Comparison of ENCODE assay signal across 8 cellular contexts in genomic region chr17:64498308-64499203, GRCh38. TPM values are rescaled to one million over a fixed set of nuclear protein-coding genes. Genes with fewer than 3 reads are reported as not detected.
DNase-seq lines count a peak whose midpoint lies in the region; ATAC-seq and TF ChIP-seq lines count a peak whose summit lies in the region.

No MANE protein-coding gene starts in this region.

- peak overlapping the region; percentile 92 for H3K27ac Mint-ChIP-seq in Caco-2 (ENCODE audit: unreplicated experiment)
- peak overlapping the region; percentile 96 for H3K27ac Mint-ChIP-seq in activated T-helper 2 cell treated with anti-CD3 and anti-CD28 coated beads, Interferon-gamma antibody, Interleukin-2, Interleukin-4, amounts not matched to agents 10 μg/mL and 5 μg/mL and 100 μg/mL, durations not matched to agents 14 hours and 24 hours and 36 hours

- 80 to 92% methylated on average over 1 to 2 of the region's 7 CpGs for WGBS in mesodermal cell (ENCODE audit: insufficient coverage in 2 of 2), 2 experiments

- H3K27ac ChIP-seq in mesodermal cell (ENCODE audit: low read depth, low read length, severe bottlenecking): peak overlapping the region; percentile 91
- H3K27ac ChIP-seq in lower lobe of right lung: no peak overlapping the region

- H3K27me3 Mint-ChIP-seq in Caco-2 (ENCODE audit: insufficient read depth, unreplicated experiment): no peaks in the 10 kb centered on the region
- H3K27me3 Mint-ChIP-seq in activated T-helper 2 cell treated with anti-CD3 and anti-CD28 coated beads, Interferon-gamma antibody, Interleukin-2, Interleukin-4, amounts not matched to agents 10 μg/mL and 5 μg/mL and 100 μg/mL, durations not matched to agents 14 hours and 24 hours and 36 hours (ENCODE audit: low read depth): no peaks in the 10 kb centered on the region

- DNase-seq in Caco-2 (peak in 1 of 2 experiments; percentile 9), HT-29 (ENCODE audit: low spot score) (peak; percentile 45), lower lobe of right lung (no peak), cardiac septum (ENCODE audit: low spot score) (no peak)
- DNase-seq in activated T-helper 2 cell treated with anti-CD3 and anti-CD28 coated beads, Interferon-gamma antibody, Interleukin-2, Interleukin-4, amounts not matched to agents 10 μg/mL and 5 μg/mL and 100 μg/mL, durations not matched to agents 14 hours and 24 hours and 36 hours (ENCODE audit: low spot score): no peak

- peaks cover 95% of the 10 kb centered on the region for H3K36me3 Mint-ChIP-seq in Caco-2 (ENCODE audit: insufficient read depth, unreplicated experiment)
- H3K36me3 Mint-ChIP-seq in activated T-helper 2 cell treated with anti-CD3 and anti-CD28 coated beads, Interferon-gamma antibody, Interleukin-2, Interleukin-4, amounts not matched to agents 10 μg/mL and 5 μg/mL and 100 μg/mL, durations not matched to agents 14 hours and 24 hours and 36 hours (ENCODE audit: low read depth): peaks cover 81% of the 10 kb centered on the region

- H3K4me3 ChIP-seq in Caco-2 (ENCODE audit: low read depth, low read length): no peak overlapping the region
- peak overlapping the region; percentile 75 for H3K4me3 ChIP-seq in mesodermal cell (ENCODE audit: extremely low read depth, insufficient read depth, low read length, poor library complexity, severe bottlenecking)
- H3K4me3 ChIP-seq in lower lobe of right lung: no peak overlapping the region

- no peaks in the 10 kb centered on the region for H3K9me3 Mint-ChIP-seq in Caco-2 (ENCODE audit: unreplicated experiment)
- no peaks in the 10 kb centered on the region for H3K9me3 Mint-ChIP-seq in activated T-helper 2 cell treated with anti-CD3 and anti-CD28 coated beads, Interferon-gamma antibody, Interleukin-2, Interleukin-4, amounts not matched to agents 10 μg/mL and 5 μg/mL and 100 μg/mL, durations not matched to agents 14 hours and 24 hours and 36 hours

- BruUV-seq in Caco-2 (replicated peaks; lab: Mats Ljungman, UMichigan): no TSS peak

- intact Hi-C loops in Caco-2 (cut with micrococcal nuclease; ENCODE audit: unreplicated experiment): loop anchor here (5.0 kb wide), 1 partner anchor 191 kb away; no protein-coding TSS in a partner anchor
- intact Hi-C loops in activated T-helper 2 cell treated with anti-CD3 and anti-CD28 coated beads, Interferon-gamma antibody, Interleukin-2, Interleukin-4, amounts not matched to agents 10 μg/mL and 5 μg/mL and 100 μg/mL, durations not matched to agents 14 hours and 24 hours and 36 hours (cut with micrococcal nuclease): no loop called here
- intact Hi-C loops in lower lobe of right lung (cut with DNase I): no loop called here
- intact Hi-C loops in cardiac septum (cut with DNase I): loop anchor here (10.0 kb wide), 1 partner anchor 174 kb away; no protein-coding TSS in a partner anchor

- POLR2A ChIA-PET in Caco-2 (lab: Charles Lee): interaction anchor here (0.6 to 3.0 kb wide), 3 partner anchors 7 to 276 kb away, joined by 3 to 79 read pairs (median 5); partner anchors contain the start of genes CEP95 and DDX5

- peak overlapping the region; percentile 96 for H3K4me3 Mint-ChIP-seq in Caco-2 (ENCODE audit: unreplicated experiment)
- peak overlapping the region; percentile 28 for H3K4me3 Mint-ChIP-seq in activated T-helper 2 cell treated with anti-CD3 and anti-CD28 coated beads, Interferon-gamma antibody, Interleukin-2, Interleukin-4, amounts not matched to agents 10 μg/mL and 5 μg/mL and 100 μg/mL, durations not matched to agents 14 hours and 24 hours and 36 hours (ENCODE audit: low read depth)

- H3K9me3 ChIP-seq in Caco-2 (no peaks in the 10 kb centered on the region), mesodermal cell (ENCODE audit: control insufficient read depth, low read length) (no peaks in the 10 kb centered on the region), lower lobe of right lung (no peaks in the 10 kb centered on the region)

- peaks cover 7% of the 10 kb centered on the region for H3K36me3 ChIP-seq in Caco-2 (ENCODE audit: control insufficient read depth, insufficient read depth, low read length)
- peaks cover 52% of the 10 kb centered on the region for H3K36me3 ChIP-seq in mesodermal cell (ENCODE audit: control insufficient read depth, insufficient read depth, low read length)
- H3K36me3 ChIP-seq in lower lobe of right lung: peaks cover 64% of the 10 kb centered on the region

- ATAC-seq in GM18502 (IDR thresholded peaks at IDR 0.05; ENCODE audit: poor library complexity, unreplicated experiment) (no peak), lower lobe of right lung (no peak), HG03442 (IDR thresholded peaks at IDR 0.05; ENCODE audit: unreplicated experiment) (no peak)

- H3K4me1 ChIP-seq in Caco-2 (peaks cover 31% of the 10 kb centered on the region), mesodermal cell (ENCODE audit: control insufficient read depth, insufficient read depth, low read length, poor library complexity, severe bottlenecking) (peaks cover 32% of the 10 kb centered on the region), lower lobe of right lung (peaks cover 86% of the 10 kb centered on the region)

- CTCF ChIA-PET in Caco-2 (lab: Charles Lee): interaction anchor here (0.6 to 1.1 kb wide), 3 partner anchors 154 to 365 kb away, joined by 3 to 7 read pairs (median 3); no protein-coding TSS in a partner anchor

- H3K4me1 Mint-ChIP-seq in Caco-2 (ENCODE audit: low read depth, unreplicated experiment): peaks cover 66% of the 10 kb centered on the region
- H3K4me1 Mint-ChIP-seq in activated T-helper 2 cell treated with anti-CD3 and anti-CD28 coated beads, Interferon-gamma antibody, Interleukin-2, Interleukin-4, amounts not matched to agents 10 μg/mL and 5 μg/mL and 100 μg/mL, durations not matched to agents 14 hours and 24 hours and 36 hours (ENCODE audit: low read depth): peaks cover 64% of the 10 kb centered on the region

- TF ChIP-seq CTCF in Caco-2 (IDR thresholded peaks at IDR 0.05; ENCODE audit: insufficient read depth in 1 of 2, low read depth in 1 of 2, low read length in 1 of 2, severe bottlenecking in 1 of 2, unreplicated experiment in 1 of 2): no peak
- no peak for TF ChIP-seq CTCF in lower lobe of right lung (IDR thresholded peaks at IDR 0.05)

- no peaks in the 10 kb centered on the region for H3K27me3 ChIP-seq in Caco-2 (replicated peaks; ENCODE audit: control insufficient read depth, insufficient read depth, low read length)
- H3K27me3 ChIP-seq in lower lobe of right lung (ENCODE audit: low read depth): no peaks in the 10 kb centered on the region

RNA-seq across cellular contexts. Expression of gene POLG2, which starts 1.7 kb away (rescaled TPM):
- total RNA-seq in Caco-2 (2022): 28.9 and 32.9 TPM in 2 replicates
- total RNA-seq in HT-29 (2014; rRNA removed; shearing (Covaris generic)): 5.1 and 6.5 TPM in 2 replicates
- 29.6 and 33.8 TPM in 2 replicates for total RNA-seq in activated T-helper 2 cell treated with anti-CD3 and anti-CD28 coated beads, Interferon-gamma antibody, Interleukin-2, Interleukin-4, amounts not matched to agents 10 μg/mL and 5 μg/mL and 100 μg/mL, durations not matched to agents 14 hours and 24 hours and 36 hours
- polyA plus RNA-seq in mesodermal cell (2013, experiment 1 of 2): 15.3 TPM
- polyA plus RNA-seq in mesodermal cell (2013, experiment 2 of 2): 17.5 TPM
- total RNA-seq in lower lobe of right lung: 12.0 TPM
- 8.0 TPM for total RNA-seq in cardiac septum

RNA-seq across cellular contexts. Expression of gene DDX5, which starts 7.5 kb away (rescaled TPM):
- total RNA-seq in Caco-2 (2022): 648 and 667 TPM in 2 replicates
- 206 and 222 TPM in 2 replicates for total RNA-seq in HT-29 (2014; rRNA removed; shearing (Covaris generic))
- 899 and 902 TPM in 2 replicates for total RNA-seq in activated T-helper 2 cell treated with anti-CD3 and anti-CD28 coated beads, Interferon-gamma antibody, Interleukin-2, Interleukin-4, amounts not matched to agents 10 μg/mL and 5 μg/mL and 100 μg/mL, durations not matched to agents 14 hours and 24 hours and 36 hours
- 516 TPM for polyA plus RNA-seq in mesodermal cell (2013, experiment 1 of 2)
- polyA plus RNA-seq in mesodermal cell (2013, experiment 2 of 2): 561 TPM
- 964 TPM for total RNA-seq in lower lobe of right lung
- total RNA-seq in cardiac septum: 443 TPM

RNA-seq across cellular contexts. Expression of gene CEP95, which starts 8.2 kb away (rescaled TPM):
- total RNA-seq in Caco-2 (2022): 63.6 and 69.4 TPM in 2 replicates
- total RNA-seq in HT-29 (2014; rRNA removed; shearing (Covaris generic)): 32.0 and 35.2 TPM in 2 replicates
- total RNA-seq in activated T-helper 2 cell treated with anti-CD3 and anti-CD28 coated beads, Interferon-gamma antibody, Interleukin-2, Interleukin-4, amounts not matched to agents 10 μg/mL and 5 μg/mL and 100 μg/mL, durations not matched to agents 14 hours and 24 hours and 36 hours: 44.9 and 45.2 TPM in 2 replicates
- 42.0 TPM for polyA plus RNA-seq in mesodermal cell (2013, experiment 1 of 2)
- polyA plus RNA-seq in mesodermal cell (2013, experiment 2 of 2): 54.5 TPM
- total RNA-seq in lower lobe of right lung: 34.2 TPM
- 16.4 TPM for total RNA-seq in cardiac septum

RNA-seq across cellular contexts. Expression of gene MILR1, which starts 49.6 kb away (rescaled TPM):
- total RNA-seq in Caco-2 (2022) (not detected in 2 replicates), lower lobe of right lung (19.6 TPM), cardiac septum (3.6 TPM)
- total RNA-seq in HT-29 (2014; rRNA removed; shearing (Covaris generic)): 0.71 and 2.5 TPM in 2 replicates
- total RNA-seq in activated T-helper 2 cell treated with anti-CD3 and anti-CD28 coated beads, Interferon-gamma antibody, Interleukin-2, Interleukin-4, amounts not matched to agents 10 μg/mL and 5 μg/mL and 100 μg/mL, durations not matched to agents 14 hours and 24 hours and 36 hours: 0.16 and 0.46 TPM in 2 replicates
- polyA plus RNA-seq in mesodermal cell (2013, experiment 1 of 2): 0.37 TPM
- polyA plus RNA-seq in mesodermal cell (2013, experiment 2 of 2): not detected

Comparison
In these comparisons a context has a peak if more than half of its experiments do, and no peak if none do; other contexts are left out.
1. intact Hi-C loops: an anchor here in Caco-2 (5.0 kb wide) and cardiac septum (10.0 kb wide); none called in activated T-helper 2 cell treated with anti-CD3 and anti-CD28 coated beads, Interferon-gamma antibody, Interleukin-2, Interleukin-4, amounts not matched to agents 10 μg/mL and 5 μg/mL and 100 μg/mL, durations not matched to agents 14 hours and 24 hours and 36 hours and lower lobe of right lung.